15 cellular contexts compared by ENCODE assay signal in the genomic region with DNA sequence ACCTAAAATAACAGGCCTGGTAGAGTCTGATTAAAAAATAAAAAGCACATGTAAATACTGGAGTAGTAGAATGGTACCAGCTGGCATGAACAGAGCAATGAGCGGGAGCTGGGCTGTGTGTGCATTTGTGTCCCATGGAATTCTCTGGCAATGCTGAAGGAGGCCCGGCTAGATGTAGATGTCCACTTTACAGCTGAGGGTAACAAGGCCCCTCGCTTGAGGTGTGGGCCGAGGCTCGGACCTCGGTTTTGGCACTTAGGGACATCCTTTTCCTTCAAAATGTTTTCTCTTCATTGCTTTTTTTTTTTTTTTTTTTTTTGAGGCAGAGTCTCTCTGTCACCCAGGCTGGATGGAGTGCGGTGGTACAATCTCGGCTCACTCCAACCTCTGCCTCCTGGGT. TPM values are rescaled to one million over a fixed set of nuclear protein-coding genes. Genes with fewer than 3 reads are reported as not detected.
DNase-seq lines count a peak whose midpoint lies in the region; ATAC-seq, FAIRE-seq and TF ChIP-seq lines count a peak whose summit lies in the region.
"Had no signal": no experiment of that assay in that cellular context is flagged by ENCODE, and none has a peak within 500 bp of the region (broad histone marks: within the 10 kb centered on the region; RNA-seq: fewer than 3 reads in every experiment).

No MANE protein-coding gene starts in this region.

- no peaks in the 10 kb centered on the region for H3K36me3 Mint-ChIP-seq in activated naive CD4-positive, alpha-beta T cell treated with anti-CD3 and anti-CD28 coated beads, Interleukin-2, amount 50 U/mL, for 24 hours
- no peaks in the 10 kb centered on the region for H3K36me3 Mint-ChIP-seq in activated naive CD4-positive, alpha-beta T cell treated with anti-CD3 and anti-CD28 coated beads for 36 hours (ENCODE audit: low read depth)
- H3K36me3 Mint-ChIP-seq in CD8-positive, alpha-beta memory T cell = peaks cover 3 to 13% (median 9%) of the 10 kb centered on the region in 3 donors
- H3K36me3 Mint-ChIP-seq in nephron (ENCODE audit: low read depth) = no peaks in the 10 kb centered on the region
- H3K36me3 Mint-ChIP-seq in activated T-cell treated with anti-CD3 and anti-CD28 coated beads, Interleukin-2, amount 50 U/mL, for 24 hours (ENCODE audit: low read depth) = no peaks in the 10 kb centered on the region

- H3K27me3 Mint-ChIP-seq in activated naive CD4-positive, alpha-beta T cell treated with anti-CD3 and anti-CD28 coated beads, Interleukin-2, amount 50 U/mL, for 24 hours = no peaks in the 10 kb centered on the region
- no peaks in the 10 kb centered on the region for H3K27me3 Mint-ChIP-seq in activated naive CD4-positive, alpha-beta T cell treated with anti-CD3 and anti-CD28 coated beads for 36 hours (ENCODE audit: low read depth)
- no peaks in the 10 kb centered on the region for H3K27me3 Mint-ChIP-seq in CD8-positive, alpha-beta memory T cell
- H3K27me3 Mint-ChIP-seq in nephron (ENCODE audit: low read depth) = peaks cover 21% of the 10 kb centered on the region
- H3K27me3 Mint-ChIP-seq in activated T-cell treated with anti-CD3 and anti-CD28 coated beads, Interleukin-2, amount 50 U/mL, for 24 hours = no peaks in the 10 kb centered on the region

- WGBS in pancreas, 2 donors = 96 to 99% methylated on average over 8 of the region's 8 CpGs
- WGBS in small intestine, 3 donors = 94 to 99% (median 95%) methylated on average over 8 of the region's 8 CpGs

- H3K9me3 Mint-ChIP-seq in activated naive CD4-positive, alpha-beta T cell treated with anti-CD3 and anti-CD28 coated beads, Interleukin-2, amount 50 U/mL, for 24 hours = no peaks in the 10 kb centered on the region
- no peaks in the 10 kb centered on the region for H3K9me3 Mint-ChIP-seq in activated naive CD4-positive, alpha-beta T cell treated with anti-CD3 and anti-CD28 coated beads for 36 hours
- H3K9me3 Mint-ChIP-seq in CD8-positive, alpha-beta memory T cell = peaks cover 0 to 27% (median 16%) of the 10 kb centered on the region in 5 donors
- H3K9me3 Mint-ChIP-seq in nephron = peaks cover 3% of the 10 kb centered on the region
- no peaks in the 10 kb centered on the region for H3K9me3 Mint-ChIP-seq in activated T-cell treated with anti-CD3 and anti-CD28 coated beads, Interleukin-2, amount 50 U/mL, for 24 hours

- intact Hi-C loops in activated naive CD4-positive, alpha-beta T cell treated with anti-CD3 and anti-CD28 coated beads for 36 hours (cut with micrococcal nuclease) = no loop called here
- intact Hi-C loops in pancreas (cut with DNase I) = no loop called here

- CTCF ChIA-PET in activated naive CD4-positive, alpha-beta T cell treated with anti-CD3 and anti-CD28 coated beads for 36 hours (lab: Charles Lee) = interaction anchor here (0.8 kb wide), 1 partner anchor 10 kb away, joined by 5 read pairs; no protein-coding TSS in a partner anchor
- CTCF ChIA-PET in CD8-positive, alpha-beta memory T cell (lab: Charles Lee) = interaction anchor here (2.3 kb wide), 1 partner anchor 9 kb away, joined by 9 read pairs; no protein-coding TSS in a partner anchor

- no peak for DNase-seq in activated naive CD4-positive, alpha-beta T cell treated with anti-CD3 and anti-CD28 coated beads for 36 hours
- DNase-seq in CD8-positive, alpha-beta memory T cell = no peak
- DNase-seq in pancreas (no peak), small intestine (no peak)
- DNase-seq in activated T-cell treated with anti-CD3 and anti-CD28 coated beads, Interleukin-2, amount 50 U/mL, for 24 hours = no peak
- DNase-seq: BE2C, GDM1, H7 had no signal

- H3K27ac Mint-ChIP-seq in activated naive CD4-positive, alpha-beta T cell treated with anti-CD3 and anti-CD28 coated beads, Interleukin-2, amount 50 U/mL, for 24 hours = no peak overlapping the region
- no peak overlapping the region for H3K27ac Mint-ChIP-seq in activated naive CD4-positive, alpha-beta T cell treated with anti-CD3 and anti-CD28 coated beads for 36 hours
- peak overlapping the region in 3 of 8 donors; percentile 61 to 73 (median 71) for H3K27ac Mint-ChIP-seq in CD8-positive, alpha-beta memory T cell
- H3K27ac Mint-ChIP-seq in nephron = no peak overlapping the region
- H3K27ac Mint-ChIP-seq in activated T-cell treated with anti-CD3 and anti-CD28 coated beads, Interleukin-2, amount 50 U/mL, for 24 hours = no peak overlapping the region
- H3K27ac Mint-ChIP-seq: GM23338 had no signal

- POLR2A ChIA-PET in CD8-positive, alpha-beta memory T cell (lab: Charles Lee) = interaction anchor here (0.6 kb wide), 1 partner anchor 153 kb away, joined by 4 read pairs; no protein-coding TSS in a partner anchor

- H3K4me1 Mint-ChIP-seq in activated naive CD4-positive, alpha-beta T cell treated with anti-CD3 and anti-CD28 coated beads, Interleukin-2, amount 50 U/mL, for 24 hours = peaks cover 47% of the 10 kb centered on the region
- peaks cover 37% of the 10 kb centered on the region for H3K4me1 Mint-ChIP-seq in activated naive CD4-positive, alpha-beta T cell treated with anti-CD3 and anti-CD28 coated beads for 36 hours (ENCODE audit: low read depth)
- H3K4me1 Mint-ChIP-seq in CD8-positive, alpha-beta memory T cell = peaks cover 44 to 54% (median 52%) of the 10 kb centered on the region in 3 donors
- peaks cover 28% of the 10 kb centered on the region for H3K4me1 Mint-ChIP-seq in nephron
- peaks cover 46% of the 10 kb centered on the region for H3K4me1 Mint-ChIP-seq in activated T-cell treated with anti-CD3 and anti-CD28 coated beads, Interleukin-2, amount 50 U/mL, for 24 hours (ENCODE audit: low read depth)

- H3K9me3 ChIP-seq in CD8-positive, alpha-beta memory T cell (ENCODE audit: low read length) = no peaks in the 10 kb centered on the region
- H3K9me3 ChIP-seq in pancreas = no peaks in the 10 kb centered on the region
- no peaks in the 10 kb centered on the region for H3K9me3 ChIP-seq in small intestine (ENCODE audit: control insufficient read depth, low read depth)
- H3K9me3 ChIP-seq: A549, BE2C had no signal

- H3K27ac ChIP-seq in CD8-positive, alpha-beta memory T cell (ENCODE audit: low read depth, low read length) = no peak overlapping the region
- no peak overlapping the region for H3K27ac ChIP-seq in pancreas
- no peak overlapping the region for H3K27ac ChIP-seq in small intestine (ENCODE audit: low read depth in 1 of 2, low read length in 1 of 2)
- H3K27ac ChIP-seq: A549, C4-2B had no signal

- ATAC-seq in pancreas = no peak
- ATAC-seq: A549, GM23338 had no signal

- peak overlapping the region; percentile 35 for H3K4me3 Mint-ChIP-seq in activated naive CD4-positive, alpha-beta T cell treated with anti-CD3 and anti-CD28 coated beads, Interleukin-2, amount 50 U/mL, for 24 hours
- no peak overlapping the region for H3K4me3 Mint-ChIP-seq in activated naive CD4-positive, alpha-beta T cell treated with anti-CD3 and anti-CD28 coated beads for 36 hours
- peak overlapping the region in 5 of 7 donors; percentile 45 to 99 (median 60) for H3K4me3 Mint-ChIP-seq in CD8-positive, alpha-beta memory T cell
- H3K4me3 Mint-ChIP-seq in nephron = peak overlapping the region in 2 of 3 experiments; percentile 28 to 47
- no peak overlapping the region for H3K4me3 Mint-ChIP-seq in activated T-cell treated with anti-CD3 and anti-CD28 coated beads, Interleukin-2, amount 50 U/mL, for 24 hours
- H3K4me3 Mint-ChIP-seq: GM23338 had no signal

- no peak for TF ChIP-seq CTCF in nephron (IDR thresholded peaks at IDR 0.05; ENCODE audit: unreplicated experiment in 3 of 3)
- TF ChIP-seq CTCF in pancreas (IDR thresholded peaks at IDR 0.05) = no peak

- no peaks in the 10 kb centered on the region for H3K27me3 ChIP-seq in CD8-positive, alpha-beta memory T cell (ENCODE audit: insufficient read depth, low read length, poor library complexity, severe bottlenecking)
- H3K27me3 ChIP-seq in pancreas (no peaks in the 10 kb centered on the region), small intestine (ENCODE audit: control insufficient read depth in 2 of 2, insufficient read depth in 2 of 2, low read length in 2 of 2) (peaks cover 0 to 7% of the 10 kb centered on the region in 2 donors)
- H3K27me3 ChIP-seq: BE2C had no signal

- FAIRE-seq in pancreas (lab: Jason Lieb, UNC) = no peak
- FAIRE-seq in small intestine (lab: Jason Lieb, UNC) = no peak
- FAIRE-seq: A549, GM12892 had no signal

- no peak overlapping the region for H3K4me3 ChIP-seq in CD8-positive, alpha-beta memory T cell (ENCODE audit: low read length)
- H3K4me3 ChIP-seq in pancreas = no peak overlapping the region
- H3K4me3 ChIP-seq in small intestine (ENCODE audit: low read depth in 1 of 2, low read length in 2 of 2) = no peak overlapping the region
- H3K4me3 ChIP-seq: A549, GM23338 had no signal

- H3K4me1 ChIP-seq in CD8-positive, alpha-beta memory T cell (ENCODE audit: insufficient read depth, low read length) = peaks cover 37% of the 10 kb centered on the region
- peaks cover 0 to 3% (median 0%) of the 10 kb centered on the region in 3 donors for H3K4me1 ChIP-seq in pancreas
- no peaks in the 10 kb centered on the region for H3K4me1 ChIP-seq in small intestine (ENCODE audit: control insufficient read depth in 2 of 2, insufficient read depth in 1 of 2, low read depth in 1 of 2, low read length in 1 of 2)
- H3K4me1 ChIP-seq: A549, BE2C had no signal

- no peaks in the 10 kb centered on the region for H3K36me3 ChIP-seq in CD8-positive, alpha-beta memory T cell (ENCODE audit: insufficient read depth, low read length)
- H3K36me3 ChIP-seq in pancreas = no peaks in the 10 kb centered on the region
- no peaks in the 10 kb centered on the region for H3K36me3 ChIP-seq in small intestine (ENCODE audit: control insufficient read depth in 2 of 2, insufficient read depth in 2 of 2, low read length in 2 of 2)
- H3K36me3 ChIP-seq: BE2C had no signal

RNA-seq across cellular contexts. Expression of a gene that starts 1.5 kb away (rescaled TPM):
- total RNA-seq in activated naive CD4-positive, alpha-beta T cell treated with anti-CD3 and anti-CD28 coated beads for 36 hours = 10 to 100 TPM; 57.7 to 58.8 TPM
- 10 to 100 TPM; 54.6 to 56.5 TPM for total RNA-seq in CD8-positive, alpha-beta memory T cell
- 134 TPM for polyA plus RNA-seq in CD8-positive, alpha-beta memory T cell
- 10 to 100 TPM in 1 of 6 donors, 1 to 10 TPM in 5; 5.0 to 10.4 (median 6.3) TPM for total RNA-seq in pancreas
- polyA plus RNA-seq in pancreas (10 to 100 TPM; 12.1 to 27.7 TPM), small intestine (1 to 10 TPM in 2 of 3 donors, under 1 TPM in 1; 0.67 to 4.9 (median 2.7) TPM)
- polyA plus RNA-seq: AG04450 had no signal

Comparison
In these comparisons a context has a peak if more than half of its experiments do, and no peak if none do; other contexts are left out.
1. H3K4me3 Mint-ChIP-seq: peak in activated naive CD4-positive, alpha-beta T cell treated with anti-CD3 and anti-CD28 coated beads, Interleukin-2, amount 50 U/mL, for 24 hours (single experiment), CD8-positive, alpha-beta memory T cell (5 of 7) and nephron (2 of 3); none in activated naive CD4-positive, alpha-beta T cell treated with anti-CD3 and anti-CD28 coated beads for 36 hours (single experiment) and activated T-cell treated with anti-CD3 and anti-CD28 coated beads, Interleukin-2, amount 50 U/mL, for 24 hours (single experiment).
2. RNA of a gene that starts 1.5 kb away (total RNA-seq): 57.7 to 58.8 TPM in activated naive CD4-positive, alpha-beta T cell treated with anti-CD3 and anti-CD28 coated beads for 36 hours and 54.6 to 56.5 TPM in CD8-positive, alpha-beta memory T cell; 5.0 to 10.4 TPM in pancreas; every median in the first group is over 4 times any median in the second.